Comparison of ENCODE assay signal across 19 cellular contexts in the genomic region with DNA sequence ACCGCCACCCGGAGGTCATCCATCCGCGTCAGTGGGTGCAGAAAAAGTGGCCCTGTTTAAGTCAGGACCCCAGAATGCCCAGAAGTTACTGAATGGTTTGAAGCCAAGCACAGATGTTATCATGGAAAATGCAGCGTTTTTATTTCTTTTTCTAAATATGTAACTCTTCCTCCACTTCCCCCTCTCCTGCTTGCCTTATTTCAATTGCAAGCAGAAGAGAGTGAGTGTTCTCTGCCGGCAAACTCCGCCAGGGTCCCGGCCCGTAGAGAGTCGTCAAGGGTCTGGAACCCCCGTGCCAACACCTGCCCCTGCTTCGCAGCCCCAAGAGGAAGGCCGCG. TPM values are rescaled to one million over a fixed set of nuclear protein-coding genes. Genes with fewer than 3 reads are reported as not detected.
"Had no signal": no experiment of that assay in that cellular context is flagged by ENCODE, and none has a peak within 500 bp of the region (broad histone marks: within the 10 kb centered on the region; RNA-seq: fewer than 3 reads in every experiment).

No MANE protein-coding gene starts in this region.

- H3K9me3 ChIP-seq: right atrium auricular region, tibial nerve had no signal

- H3K4me3 Mint-ChIP-seq: activated CD8-positive, alpha-beta T cell treated with anti-CD3 and anti-CD28 coated beads for 36 hours; activated T-helper 1 cell treated with anti-CD3 and anti-CD28 coated beads, Interleukin-12 subunit alpha, Interleukin-12 subunit beta, Interleukin-2, Interleukin-4 antibody, amounts not matched to agents 30 ng/mL and 10 ng/mL and 1 ng/mL, durations not matched to agents 14 hours and 24 hours and 36 hours; dendritic cell treated with granulocyte-macrophage colony-stimulating factor and Interleukin-4, amounts not matched to agents 40 ng/mL and 50 ng/mL, for 4 days had no signal

- FAIRE-seq: endometrium had no signal

- H3K27ac ChIP-seq: brain microvascular endothelial cell, right atrium auricular region, tibial nerve had no signal

- H3K4me3 ChIP-seq: lung had no signal

- ATAC-seq: activated CD8-positive, alpha-beta T cell treated with anti-CD3 and anti-CD28 coated beads for 36 hours; esophagus mucosa; left colon had no signal

- H3K9me3 Mint-ChIP-seq: activated CD8-positive, alpha-beta T cell treated with anti-CD3 and anti-CD28 coated beads for 36 hours; activated T-helper 1 cell treated with anti-CD3 and anti-CD28 coated beads, Interleukin-12 subunit alpha, Interleukin-12 subunit beta, Interleukin-2, Interleukin-4 antibody, amounts not matched to agents 30 ng/mL and 10 ng/mL and 1 ng/mL, durations not matched to agents 14 hours and 24 hours and 36 hours; dendritic cell treated with granulocyte-macrophage colony-stimulating factor and Interleukin-4, amounts not matched to agents 40 ng/mL and 50 ng/mL, for 4 days had no signal

- DNase-seq: activated CD4-positive, alpha-beta T cell treated with anti-CD3 and anti-CD28 coated beads for 1 hour; activated CD8-positive, alpha-beta memory T cell treated with anti-CD3 and anti-CD28 coated beads, Interleukin-2, amount 50 U/mL, for 4 hours; activated naive CD4-positive, alpha-beta T cell treated with Interleukin-2 at 50 U/mL for 16 hours; brain microvascular endothelial cell; left colon; posterior cingulate gyrus; SW 1271; T-helper 9 cell had no signal

- H3K27ac Mint-ChIP-seq: activated CD8-positive, alpha-beta T cell treated with anti-CD3 and anti-CD28 coated beads for 36 hours; dendritic cell treated with granulocyte-macrophage colony-stimulating factor and Interleukin-4, amounts not matched to agents 40 ng/mL and 50 ng/mL, for 4 days had no signal

- H3K36me3 ChIP-seq: brain microvascular endothelial cell, right atrium auricular region, tibial nerve had no signal

RNA-seq across cellular contexts. Expression of a gene that starts 0.9 kb away (rescaled TPM):
- total RNA-seq: activated CD8-positive, alpha-beta T cell treated with anti-CD3 and anti-CD28 coated beads for 36 hours; activated T-helper 1 cell treated with anti-CD3 and anti-CD28 coated beads, Interleukin-12 subunit alpha, Interleukin-12 subunit beta, Interleukin-2, Interleukin-4 antibody, amounts not matched to agents 30 ng/mL and 10 ng/mL and 1 ng/mL, durations not matched to agents 14 hours and 24 hours and 36 hours; esophagus mucosa; lung; mononuclear cell; right atrium auricular region; smooth muscle cell; subcutaneous adipose tissue had no signal
- polyA plus RNA-seq: lung, smooth muscle cell had no signal

RNA-seq across cellular contexts. Expression of a gene that starts 50.2 kb away (rescaled TPM):
- total RNA-seq: activated CD8-positive, alpha-beta T cell treated with anti-CD3 and anti-CD28 coated beads for 36 hours; activated T-helper 1 cell treated with anti-CD3 and anti-CD28 coated beads, Interleukin-12 subunit alpha, Interleukin-12 subunit beta, Interleukin-2, Interleukin-4 antibody, amounts not matched to agents 30 ng/mL and 10 ng/mL and 1 ng/mL, durations not matched to agents 14 hours and 24 hours and 36 hours; esophagus mucosa; mononuclear cell; right atrium auricular region; subcutaneous adipose tissue; tibial nerve had no signal
- polyA plus RNA-seq: lung had no signal
